Comparison of ENCODE assay signal across 1 cellular context in the genomic region with DNA sequence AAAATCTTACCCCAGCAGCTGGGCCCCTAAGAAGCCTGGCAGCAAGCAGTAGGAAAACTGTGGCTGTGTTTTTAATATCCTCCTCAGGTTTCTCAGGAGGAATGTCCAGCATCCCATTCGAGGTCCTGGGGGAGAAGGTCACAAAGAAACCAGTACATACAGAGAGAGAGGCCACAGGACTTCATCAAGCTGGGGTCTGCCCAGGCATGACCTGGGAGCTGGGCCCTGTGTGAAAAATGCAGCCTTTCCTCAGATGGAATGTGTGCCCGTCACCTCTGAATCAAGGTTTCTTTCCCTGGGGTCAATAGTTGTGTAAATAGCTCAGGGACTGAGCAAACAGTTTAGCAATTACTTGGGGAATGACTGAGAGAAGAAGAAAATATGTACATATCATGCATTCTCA.
TF ChIP-seq lines count a peak whose summit lies in the region.

No MANE protein-coding gene starts in this region.

TF ChIP-seq in HepG2, 621 proteins besides CTCF, POLR2A, EP300 and RAD21 (continued from another document and continues in another):
- TF ChIP-seq, protein P1, sequence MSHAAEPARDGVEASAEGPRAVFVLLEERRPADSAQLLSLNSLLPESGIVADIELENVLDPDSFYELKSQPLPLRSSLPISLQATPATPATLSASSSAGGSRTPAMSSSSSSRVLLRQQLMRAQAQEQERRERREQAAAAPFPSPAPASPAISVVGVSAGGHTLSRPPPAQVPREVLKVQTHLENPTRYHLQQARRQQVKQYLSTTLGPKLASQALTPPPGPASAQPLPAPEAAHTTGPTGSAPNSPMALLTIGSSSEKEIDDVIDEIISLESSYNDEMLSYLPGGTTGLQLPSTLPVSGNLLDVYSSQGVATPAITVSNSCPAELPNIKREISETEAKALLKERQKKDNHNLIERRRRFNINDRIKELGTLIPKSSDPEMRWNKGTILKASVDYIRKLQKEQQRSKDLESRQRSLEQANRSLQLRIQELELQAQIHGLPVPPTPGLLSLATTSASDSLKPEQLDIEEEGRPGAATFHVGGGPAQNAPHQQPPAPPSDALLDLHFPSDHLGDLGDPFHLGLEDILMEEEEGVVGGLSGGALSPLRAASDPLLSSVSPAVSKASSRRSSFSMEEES (CRISPR knock-in tag; IDR thresholded peaks at IDR 0.05), result peak; percentile 65; the same call in 1 of the 2 replicates
- TF ChIP-seq, protein P2, sequence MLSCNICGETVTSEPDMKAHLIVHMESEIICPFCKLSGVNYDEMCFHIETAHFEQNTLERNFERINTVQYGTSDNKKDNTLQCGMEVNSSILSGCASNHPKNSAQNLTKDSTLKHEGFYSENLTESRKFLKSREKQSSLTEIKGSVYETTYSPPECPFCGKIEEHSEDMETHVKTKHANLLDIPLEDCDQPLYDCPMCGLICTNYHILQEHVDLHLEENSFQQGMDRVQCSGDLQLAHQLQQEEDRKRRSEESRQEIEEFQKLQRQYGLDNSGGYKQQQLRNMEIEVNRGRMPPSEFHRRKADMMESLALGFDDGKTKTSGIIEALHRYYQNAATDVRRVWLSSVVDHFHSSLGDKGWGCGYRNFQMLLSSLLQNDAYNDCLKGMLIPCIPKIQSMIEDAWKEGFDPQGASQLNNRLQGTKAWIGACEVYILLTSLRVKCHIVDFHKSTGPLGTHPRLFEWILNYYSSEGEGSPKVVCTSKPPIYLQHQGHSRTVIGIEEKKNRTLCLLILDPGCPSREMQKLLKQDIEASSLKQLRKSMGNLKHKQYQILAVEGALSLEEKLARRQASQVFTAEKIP (CRISPR knock-in tag; IDR thresholded peaks at IDR 0.05; ENCODE audit: borderline replicate concordance), result no peak
- peak; percentile 84; the same call in 1 of the 2 replicates for TF ChIP-seq PPARG (CRISPR knock-in tag; conservative IDR thresholded peaks at IDR 0.05)
- TF ChIP-seq, protein P3, sequence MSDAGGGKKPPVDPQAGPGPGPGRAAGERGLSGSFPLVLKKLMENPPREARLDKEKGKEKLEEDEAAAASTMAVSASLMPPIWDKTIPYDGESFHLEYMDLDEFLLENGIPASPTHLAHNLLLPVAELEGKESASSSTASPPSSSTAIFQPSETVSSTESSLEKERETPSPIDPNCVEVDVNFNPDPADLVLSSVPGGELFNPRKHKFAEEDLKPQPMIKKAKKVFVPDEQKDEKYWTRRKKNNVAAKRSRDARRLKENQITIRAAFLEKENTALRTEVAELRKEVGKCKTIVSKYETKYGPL (CRISPR knock-in tag; IDR thresholded peaks at IDR 0.05), result no peak
- TF ChIP-seq, protein P4, sequence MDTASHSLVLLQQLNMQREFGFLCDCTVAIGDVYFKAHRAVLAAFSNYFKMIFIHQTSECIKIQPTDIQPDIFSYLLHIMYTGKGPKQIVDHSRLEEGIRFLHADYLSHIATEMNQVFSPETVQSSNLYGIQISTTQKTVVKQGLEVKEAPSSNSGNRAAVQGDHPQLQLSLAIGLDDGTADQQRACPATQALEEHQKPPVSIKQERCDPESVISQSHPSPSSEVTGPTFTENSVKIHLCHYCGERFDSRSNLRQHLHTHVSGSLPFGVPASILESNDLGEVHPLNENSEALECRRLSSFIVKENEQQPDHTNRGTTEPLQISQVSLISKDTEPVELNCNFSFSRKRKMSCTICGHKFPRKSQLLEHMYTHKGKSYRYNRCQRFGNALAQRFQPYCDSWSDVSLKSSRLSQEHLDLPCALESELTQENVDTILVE (CRISPR knock-in tag; IDR thresholded peaks at IDR 0.05), result 0 out of 2 replicates have a peak, but pooled peaks have one; percentile 63
- 0 out of 2 replicates have a peak, but pooled peaks have one; percentile 32 for TF ChIP-seq GATAD1 (CRISPR knock-in tag; IDR thresholded peaks at IDR 0.05)
- TF ChIP-seq, protein P5, sequence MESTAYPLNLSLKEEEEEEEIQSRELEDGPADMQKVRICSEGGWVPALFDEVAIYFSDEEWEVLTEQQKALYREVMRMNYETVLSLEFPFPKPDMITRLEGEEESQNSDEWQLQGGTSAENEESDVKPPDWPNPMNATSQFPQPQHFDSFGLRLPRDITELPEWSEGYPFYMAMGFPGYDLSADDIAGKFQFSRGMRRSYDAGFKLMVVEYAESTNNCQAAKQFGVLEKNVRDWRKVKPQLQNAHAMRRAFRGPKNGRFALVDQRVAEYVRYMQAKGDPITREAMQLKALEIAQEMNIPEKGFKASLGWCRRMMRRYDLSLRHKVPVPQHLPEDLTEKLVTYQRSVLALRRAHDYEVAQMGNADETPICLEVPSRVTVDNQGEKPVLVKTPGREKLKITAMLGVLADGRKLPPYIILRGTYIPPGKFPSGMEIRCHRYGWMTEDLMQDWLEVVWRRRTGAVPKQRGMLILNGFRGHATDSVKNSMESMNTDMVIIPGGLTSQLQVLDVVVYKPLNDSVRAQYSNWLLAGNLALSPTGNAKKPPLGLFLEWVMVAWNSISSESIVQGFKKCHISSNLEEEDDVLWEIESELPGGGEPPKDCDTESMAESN (CRISPR knock-in tag; conservative IDR thresholded peaks at IDR 0.05), result 0 out of 2 replicates have a peak, but pooled peaks have one; percentile 50
- TF ChIP-seq RXRA (CRISPR knock-in tag; IDR thresholded peaks at IDR 0.05), result peak; percentile 94
- TF ChIP-seq, protein P6, sequence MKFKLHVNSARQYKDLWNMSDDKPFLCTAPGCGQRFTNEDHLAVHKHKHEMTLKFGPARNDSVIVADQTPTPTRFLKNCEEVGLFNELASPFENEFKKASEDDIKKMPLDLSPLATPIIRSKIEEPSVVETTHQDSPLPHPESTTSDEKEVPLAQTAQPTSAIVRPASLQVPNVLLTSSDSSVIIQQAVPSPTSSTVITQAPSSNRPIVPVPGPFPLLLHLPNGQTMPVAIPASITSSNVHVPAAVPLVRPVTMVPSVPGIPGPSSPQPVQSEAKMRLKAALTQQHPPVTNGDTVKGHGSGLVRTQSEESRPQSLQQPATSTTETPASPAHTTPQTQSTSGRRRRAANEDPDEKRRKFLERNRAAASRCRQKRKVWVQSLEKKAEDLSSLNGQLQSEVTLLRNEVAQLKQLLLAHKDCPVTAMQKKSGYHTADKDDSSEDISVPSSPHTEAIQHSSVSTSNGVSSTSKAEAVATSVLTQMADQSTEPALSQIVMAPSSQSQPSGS (CRISPR knock-in tag; IDR thresholded peaks at IDR 0.05), result peak; percentile 82
- TF ChIP-seq KLF13 (CRISPR knock-in tag; IDR thresholded peaks at IDR 0.05), result no peak
- TF ChIP-seq, protein P7, sequence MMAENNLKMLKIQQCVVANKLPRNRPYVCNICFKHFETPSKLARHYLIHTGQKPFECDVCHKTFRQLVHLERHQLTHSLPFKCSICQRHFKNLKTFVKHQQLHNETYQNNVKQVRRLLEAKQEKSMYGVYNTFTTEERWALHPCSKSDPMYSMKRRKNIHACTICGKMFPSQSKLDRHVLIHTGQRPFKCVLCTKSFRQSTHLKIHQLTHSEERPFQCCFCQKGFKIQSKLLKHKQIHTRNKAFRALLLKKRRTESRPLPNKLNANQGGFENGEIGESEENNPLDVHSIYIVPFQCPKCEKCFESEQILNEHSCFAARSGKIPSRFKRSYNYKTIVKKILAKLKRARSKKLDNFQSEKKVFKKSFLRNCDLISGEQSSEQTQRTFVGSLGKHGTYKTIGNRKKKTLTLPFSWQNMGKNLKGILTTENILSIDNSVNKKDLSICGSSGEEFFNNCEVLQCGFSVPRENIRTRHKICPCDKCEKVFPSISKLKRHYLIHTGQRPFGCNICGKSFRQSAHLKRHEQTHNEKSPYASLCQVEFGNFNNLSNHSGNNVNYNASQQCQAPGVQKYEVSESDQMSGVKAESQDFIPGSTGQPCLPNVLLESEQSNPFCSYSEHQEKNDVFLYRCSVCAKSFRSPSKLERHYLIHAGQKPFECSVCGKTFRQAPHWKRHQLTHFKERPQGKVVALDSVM (CRISPR knock-in tag; IDR thresholded peaks at IDR 0.05), result 0 out of 2 replicates have a peak, but pooled peaks have one; percentile 15
- no peak for TF ChIP-seq MED8 (CRISPR knock-in tag; IDR thresholded peaks at IDR 0.05; ENCODE audit: insufficient replicate concordance)
- TF ChIP-seq ZFP36L2 (CRISPR knock-in tag; IDR thresholded peaks at IDR 0.05), result no peak
- 0 out of 2 replicates have a peak, but pooled peaks have one; percentile 70 for TF ChIP-seq ZNF292 (CRISPR knock-in tag; IDR thresholded peaks at IDR 0.05; ENCODE audit: borderline replicate concordance, low read depth)
- TF ChIP-seq ZNF460 (CRISPR knock-in tag; IDR thresholded peaks at IDR 0.05; ENCODE audit: borderline replicate concordance), result no peak
- TF ChIP-seq, protein P8, sequence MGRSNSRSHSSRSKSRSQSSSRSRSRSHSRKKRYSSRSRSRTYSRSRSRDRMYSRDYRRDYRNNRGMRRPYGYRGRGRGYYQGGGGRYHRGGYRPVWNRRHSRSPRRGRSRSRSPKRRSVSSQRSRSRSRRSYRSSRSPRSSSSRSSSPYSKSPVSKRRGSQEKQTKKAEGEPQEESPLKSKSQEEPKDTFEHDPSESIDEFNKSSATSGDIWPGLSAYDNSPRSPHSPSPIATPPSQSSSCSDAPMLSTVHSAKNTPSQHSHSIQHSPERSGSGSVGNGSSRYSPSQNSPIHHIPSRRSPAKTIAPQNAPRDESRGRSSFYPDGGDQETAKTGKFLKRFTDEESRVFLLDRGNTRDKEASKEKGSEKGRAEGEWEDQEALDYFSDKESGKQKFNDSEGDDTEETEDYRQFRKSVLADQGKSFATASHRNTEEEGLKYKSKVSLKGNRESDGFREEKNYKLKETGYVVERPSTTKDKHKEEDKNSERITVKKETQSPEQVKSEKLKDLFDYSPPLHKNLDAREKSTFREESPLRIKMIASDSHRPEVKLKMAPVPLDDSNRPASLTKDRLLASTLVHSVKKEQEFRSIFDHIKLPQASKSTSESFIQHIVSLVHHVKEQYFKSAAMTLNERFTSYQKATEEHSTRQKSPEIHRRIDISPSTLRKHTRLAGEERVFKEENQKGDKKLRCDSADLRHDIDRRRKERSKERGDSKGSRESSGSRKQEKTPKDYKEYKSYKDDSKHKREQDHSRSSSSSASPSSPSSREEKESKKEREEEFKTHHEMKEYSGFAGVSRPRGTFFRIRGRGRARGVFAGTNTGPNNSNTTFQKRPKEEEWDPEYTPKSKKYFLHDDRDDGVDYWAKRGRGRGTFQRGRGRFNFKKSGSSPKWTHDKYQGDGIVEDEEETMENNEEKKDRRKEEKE (IDR thresholded peaks at IDR 0.05), result no peak
- no peak for TF ChIP-seq ZNF451 (CRISPR knock-in tag; IDR thresholded peaks at IDR 0.05)
- no peak for TF ChIP-seq SMYD3 (CRISPR knock-in tag; IDR thresholded peaks at IDR 0.05)
- TF ChIP-seq, protein P9, sequence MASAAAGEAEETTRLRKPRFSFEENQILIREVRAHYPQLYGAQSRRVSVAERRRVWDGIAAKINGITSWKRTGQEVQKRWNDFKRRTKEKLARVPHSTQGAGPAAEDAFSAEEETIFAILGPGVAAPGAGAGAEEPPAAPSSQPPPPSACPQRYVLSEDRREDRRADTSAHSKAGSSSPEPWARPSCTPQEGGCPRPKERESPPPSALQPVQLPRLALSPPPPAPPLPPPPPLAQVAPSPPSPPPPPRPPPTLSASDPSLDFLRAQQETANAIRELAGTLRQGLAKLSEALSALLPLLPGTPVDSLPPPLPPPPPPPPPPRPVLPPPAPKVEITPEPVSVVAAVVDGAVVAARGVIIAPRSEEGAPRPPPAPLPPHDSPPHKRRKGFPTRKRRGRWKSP (CRISPR knock-in tag; IDR thresholded peaks at IDR 0.05), result peak; percentile 57; the same call in 1 of the 2 replicates
- no peak for TF ChIP-seq ZNF724P (CRISPR knock-in tag; IDR thresholded peaks at IDR 0.05; ENCODE audit: borderline replicate concordance)
- no peak for TF ChIP-seq NFRKB (IDR thresholded peaks at IDR 0.05)
- peak; percentile 49; the same call in 1 of the 2 replicates for TF ChIP-seq POGZ (CRISPR knock-in tag; IDR thresholded peaks at IDR 0.05)
- no peak for TF ChIP-seq HNRNPUL1 (IDR thresholded peaks at IDR 0.05; ENCODE audit: low read depth, low read length)
- no peak for TF ChIP-seq ZNF703 (CRISPR knock-in tag; IDR thresholded peaks at IDR 0.05; ENCODE audit: borderline replicate concordance)
- no peak for TF ChIP-seq SUZ12 (IDR thresholded peaks at IDR 0.05; ENCODE audit: low read depth, low read length)
- TF ChIP-seq, protein P10, sequence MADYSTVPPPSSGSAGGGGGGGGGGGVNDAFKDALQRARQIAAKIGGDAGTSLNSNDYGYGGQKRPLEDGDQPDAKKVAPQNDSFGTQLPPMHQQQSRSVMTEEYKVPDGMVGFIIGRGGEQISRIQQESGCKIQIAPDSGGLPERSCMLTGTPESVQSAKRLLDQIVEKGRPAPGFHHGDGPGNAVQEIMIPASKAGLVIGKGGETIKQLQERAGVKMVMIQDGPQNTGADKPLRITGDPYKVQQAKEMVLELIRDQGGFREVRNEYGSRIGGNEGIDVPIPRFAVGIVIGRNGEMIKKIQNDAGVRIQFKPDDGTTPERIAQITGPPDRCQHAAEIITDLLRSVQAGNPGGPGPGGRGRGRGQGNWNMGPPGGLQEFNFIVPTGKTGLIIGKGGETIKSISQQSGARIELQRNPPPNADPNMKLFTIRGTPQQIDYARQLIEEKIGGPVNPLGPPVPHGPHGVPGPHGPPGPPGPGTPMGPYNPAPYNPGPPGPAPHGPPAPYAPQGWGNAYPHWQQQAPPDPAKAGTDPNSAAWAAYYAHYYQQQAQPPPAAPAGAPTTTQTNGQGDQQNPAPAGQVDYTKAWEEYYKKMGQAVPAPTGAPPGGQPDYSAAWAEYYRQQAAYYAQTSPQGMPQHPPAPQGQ (CRISPR knock-in tag; IDR thresholded peaks at IDR 0.05; ENCODE audit: borderline replicate concordance), result no peak
- TF ChIP-seq YEATS4 (CRISPR knock-in tag; IDR thresholded peaks at IDR 0.05; ENCODE audit: borderline replicate concordance), result peak; percentile 56; the same call in 1 of the 2 replicates
- no peak for TF ChIP-seq ZNF333 (CRISPR knock-in tag; IDR thresholded peaks at IDR 0.05; ENCODE audit: borderline replicate concordance)
- TF ChIP-seq ARNT (IDR thresholded peaks at IDR 0.05), result no peak
- TF ChIP-seq XBP1 (CRISPR knock-in tag; IDR thresholded peaks at IDR 0.05), result no peak
- TF ChIP-seq, protein P11, sequence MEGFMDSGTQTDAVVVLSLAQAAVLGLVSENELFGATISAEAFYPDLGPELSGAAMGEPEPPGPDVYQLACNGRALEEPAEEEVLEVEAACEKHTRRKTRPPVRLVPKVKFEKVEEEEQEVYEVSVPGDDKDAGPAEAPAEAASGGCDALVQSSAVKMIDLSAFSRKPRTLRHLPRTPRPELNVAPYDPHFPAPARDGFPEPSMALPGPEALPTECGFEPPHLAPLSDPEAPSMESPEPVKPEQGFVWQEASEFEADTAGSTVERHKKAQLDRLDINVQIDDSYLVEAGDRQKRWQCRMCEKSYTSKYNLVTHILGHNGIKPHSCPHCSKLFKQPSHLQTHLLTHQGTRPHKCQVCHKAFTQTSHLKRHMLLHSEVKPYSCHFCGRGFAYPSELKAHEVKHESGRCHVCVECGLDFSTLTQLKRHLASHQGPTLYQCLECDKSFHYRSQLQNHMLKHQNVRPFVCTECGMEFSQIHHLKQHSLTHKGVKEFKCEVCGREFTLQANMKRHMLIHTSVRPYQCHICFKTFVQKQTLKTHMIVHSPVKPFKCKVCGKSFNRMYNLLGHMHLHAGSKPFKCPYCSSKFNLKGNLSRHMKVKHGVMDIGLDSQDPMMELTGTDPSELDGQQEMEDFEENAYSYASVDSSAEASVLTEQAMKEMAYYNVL (CRISPR knock-in tag; IDR thresholded peaks at IDR 0.05; ENCODE audit: borderline replicate concordance), result peak; percentile 24; the same call in 1 of the 2 replicates
- no peak for TF ChIP-seq ZNF773 (CRISPR knock-in tag; IDR thresholded peaks at IDR 0.05; ENCODE audit: borderline replicate concordance)
- TF ChIP-seq, protein P12, sequence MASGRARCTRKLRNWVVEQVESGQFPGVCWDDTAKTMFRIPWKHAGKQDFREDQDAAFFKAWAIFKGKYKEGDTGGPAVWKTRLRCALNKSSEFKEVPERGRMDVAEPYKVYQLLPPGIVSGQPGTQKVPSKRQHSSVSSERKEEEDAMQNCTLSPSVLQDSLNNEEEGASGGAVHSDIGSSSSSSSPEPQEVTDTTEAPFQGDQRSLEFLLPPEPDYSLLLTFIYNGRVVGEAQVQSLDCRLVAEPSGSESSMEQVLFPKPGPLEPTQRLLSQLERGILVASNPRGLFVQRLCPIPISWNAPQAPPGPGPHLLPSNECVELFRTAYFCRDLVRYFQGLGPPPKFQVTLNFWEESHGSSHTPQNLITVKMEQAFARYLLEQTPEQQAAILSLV (CRISPR knock-in tag; IDR thresholded peaks at IDR 0.05; ENCODE audit: borderline replicate concordance), result no peak
- TF ChIP-seq ZNF782 (CRISPR knock-in tag; IDR thresholded peaks at IDR 0.05; ENCODE audit: borderline replicate concordance), result no peak
- TF ChIP-seq SAP130 (CRISPR knock-in tag; IDR thresholded peaks at IDR 0.05; ENCODE audit: low read depth), result peak; percentile 81
- TF ChIP-seq ZMYM2 (CRISPR knock-in tag; IDR thresholded peaks at IDR 0.05), result no peak
